ENCODE assay signal across 7 cellular contexts in genomic region chr21:38925923-38926322, GRCh38.
A peak's percentile ranks its signal among the peaks of the same experiment; 100 is the strongest.
DNase-seq lines count a peak whose midpoint lies in the region; ATAC-seq and TF ChIP-seq lines count a peak whose summit lies in the region.

No MANE protein-coding gene starts in this region.

- TF ChIP-seq POLR2A in body of pancreas (IDR thresholded peaks at IDR 0.05): peak in 1 of 3 donors; percentile 24
- TF ChIP-seq POLR2A in tibial nerve (IDR thresholded peaks at IDR 0.05): no peak

- H3K27ac ChIP-seq in body of pancreas (peak overlapping the region in 2 of 4 donors; percentile 15 to 36), tibial nerve (peak overlapping the region; percentile 41 to 87 (median 68))

- H3K27me3 ChIP-seq in body of pancreas (no peaks in the 10 kb centered on the region), tibial nerve (no peaks in the 10 kb centered on the region)

- H3K36me3 ChIP-seq in body of pancreas (replicated peaks in 1 of 2; ENCODE audit: insufficient read depth in 1 of 2, low read depth in 2 of 2): no peaks in the 10 kb centered on the region
- no peaks in the 10 kb centered on the region for H3K36me3 ChIP-seq in tibial nerve

- H3K9me3 ChIP-seq in body of pancreas (no peaks in the 10 kb centered on the region), tibial nerve (peaks cover 0 to 7% (median 0%) of the 10 kb centered on the region in 4 donors)

- no peak overlapping the region for H3K4me3 ChIP-seq in body of pancreas
- H3K4me3 ChIP-seq in tibial nerve: peak overlapping the region in 1 of 4 donors; percentile 39

- DNase-seq in LHCN-M2 (ENCODE audit: low read depth): peak; percentile 87
- peak; percentile 23 to 54 (median 35) for DNase-seq in body of pancreas
- DNase-seq in left colon: peak; percentile 48 to 57
- DNase-seq in tibial nerve (ENCODE audit: low spot score in 2 of 2): peak in 1 of 2 donors; percentile 56
- DNase-seq in GM20000 (ENCODE audit: low spot score): no peak
- DNase-seq in NCI-H2081 treated with DMSO at 0.1 percent for 48 hours (lab: John Stamatoyannopoulos, UW): no peak

- TF ChIP-seq CTCF in body of pancreas (IDR thresholded peaks at IDR 0.05) (no peak), tibial nerve (IDR thresholded peaks at IDR 0.05) (no peak), GM20000 (IDR thresholded peaks at IDR 0.05; ENCODE audit: extremely low read depth, missing control alignments) (no peak)

- ATAC-seq in body of pancreas (peak; percentile 79), left colon (peak; percentile 31), GM21390 (IDR thresholded peaks at IDR 0.05; ENCODE audit: unreplicated experiment) (no peak)

- H3K4me1 ChIP-seq in body of pancreas: peaks cover 13% of the 10 kb centered on the region
- peaks cover 0 to 27% (median 9%) of the 10 kb centered on the region in 4 donors for H3K4me1 ChIP-seq in tibial nerve

- peak; percentile 37 to 70 for TF ChIP-seq EP300 in tibial nerve (IDR thresholded peaks at IDR 0.05)

- intact Hi-C loops in body of pancreas (cut with DNase I) (no loop called here), left colon (cut with DNase I, micrococcal nuclease) (no loop called here)

- WGBS in body of pancreas, 2 donors: 3 to 9% methylated on average over 7 of the region's 7 CpGs
- WGBS in tibial nerve, 2 donors: 1% methylated on average over 7 of the region's 7 CpGs

Comparison
In these comparisons a context has a peak if more than half of its experiments do, and no peak if none do; other contexts are left out.
1. DNase-seq: peak in LHCN-M2 (single experiment), body of pancreas (4 of 4) and left colon (2 of 2); none in GM20000 (single experiment) and NCI-H2081 treated with DMSO at 0.1 percent for 48 hours (single experiment).